18 cellular contexts compared by ENCODE assay signal in the genomic region with DNA sequence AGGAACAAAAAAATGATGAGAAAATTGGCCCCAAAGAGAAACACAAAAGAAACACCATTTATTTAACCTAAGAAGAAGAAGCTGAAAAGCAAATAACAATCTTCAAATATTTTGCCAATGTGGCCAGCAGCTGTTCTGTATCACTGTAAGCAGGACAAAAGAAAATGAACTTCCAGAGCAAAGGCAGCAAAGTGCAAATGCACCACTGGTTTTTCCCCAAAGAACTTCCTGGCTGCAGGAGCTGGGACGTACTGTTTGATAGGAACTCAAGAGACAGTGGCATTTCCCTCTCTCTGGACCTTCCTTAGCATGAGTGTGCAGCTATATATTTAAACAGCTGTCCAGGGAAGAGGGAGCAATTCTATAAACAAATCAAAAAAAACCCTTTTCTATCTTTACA.
"Had no signal": no experiment of that assay in that cellular context is flagged by ENCODE, and none has a peak within 500 bp of the region (broad histone marks: within the 10 kb centered on the region; RNA-seq: fewer than 3 reads in every experiment).

No MANE protein-coding gene starts in this region.

- H3K9me3 ChIP-seq: ascending aorta, mucosa of descending colon, neutrophil, stomach had no signal

- H3K36me3 ChIP-seq: ascending aorta, neutrophil, stomach had no signal

- H3K4me3 Mint-ChIP-seq: activated T-cell treated with anti-CD3 and anti-CD28 coated beads, Interleukin-2, amount 50 U/mL, for 4 hours; memory B cell; natural killer cell; stimulated activated effector memory CD8-positive, alpha-beta T cell treated with anti-CD3 and anti-CD28 coated beads, Interleukin-12 subunit alpha, Interleukin-12 subunit beta, amount 100 ng/mL, for 72 hours; T-cell had no signal

- H3K9me3 Mint-ChIP-seq: activated T-cell treated with anti-CD3 and anti-CD28 coated beads, Interleukin-2, amount 50 U/mL, for 4 hours; memory B cell; natural killer cell; stimulated activated effector memory CD8-positive, alpha-beta T cell treated with anti-CD3 and anti-CD28 coated beads, Interleukin-12 subunit alpha, Interleukin-12 subunit beta, amount 100 ng/mL, for 72 hours; T-cell had no signal

- H3K27ac ChIP-seq: ascending aorta, neutrophil, parathyroid adenoma, stomach had no signal

- H3K27me3 Mint-ChIP-seq: memory B cell, T-cell had no signal

- H2AFZ ChIP-seq: parathyroid adenoma had no signal

- H3K4me3 ChIP-seq: ascending aorta, mucosa of descending colon, stomach had no signal

- H3K27me3 ChIP-seq: ascending aorta, neutrophil, stomach had no signal

- H3K4me1 ChIP-seq: ascending aorta had no signal

- DNase-seq: activated CD4-positive, alpha-beta T cell treated with anti-CD3 and anti-CD28 coated beads, Interleukin-2, amount 50 U/mL, for 1 hour; activated CD8-positive, alpha-beta memory T cell treated with anti-CD3 and anti-CD28 coated beads, Interleukin-2, amount 50 U/mL, for 4 hours; activated effector memory CD4-positive, alpha-beta T cell treated with Interleukin-2 at 50 U/mL for 16 hours; activated naive CD4-positive, alpha-beta T cell treated with anti-CD3 and anti-CD28 coated beads, Interleukin-2, amount 50 U/mL, for 16 hours; activated T-cell treated with anti-CD3 and anti-CD28 coated beads, Interleukin-2, amount 50 U/mL, for 4 hours; cerebellar nuclear complex; effector CD4-positive, alpha-beta T cell; mucosa of descending colon; natural killer cell; stimulated activated CD4-positive, alpha-beta T cell treated with anti-CD3 and anti-CD28 coated beads, Interleukin-4, amount 100 ng/mL, for 24 hours; stomach; T-cell; trophoblast cell had no signal

- H3K36me3 Mint-ChIP-seq: natural killer cell; stimulated activated effector memory CD8-positive, alpha-beta T cell treated with anti-CD3 and anti-CD28 coated beads, Interleukin-12 subunit alpha, Interleukin-12 subunit beta, amount 100 ng/mL, for 72 hours had no signal

- H3K27ac Mint-ChIP-seq: memory B cell; natural killer cell; stimulated activated effector memory CD8-positive, alpha-beta T cell treated with anti-CD3 and anti-CD28 coated beads, Interleukin-12 subunit alpha, Interleukin-12 subunit beta, amount 100 ng/mL, for 72 hours; T-cell had no signal

- H3K9ac ChIP-seq: parathyroid adenoma had no signal

- H3K4me1 Mint-ChIP-seq: memory B cell; natural killer cell; stimulated activated effector memory CD8-positive, alpha-beta T cell treated with anti-CD3 and anti-CD28 coated beads, Interleukin-12 subunit alpha, Interleukin-12 subunit beta, amount 100 ng/mL, for 72 hours; T-cell had no signal
